ENCODE assay signal across 8 cellular contexts in the genomic region with DNA sequence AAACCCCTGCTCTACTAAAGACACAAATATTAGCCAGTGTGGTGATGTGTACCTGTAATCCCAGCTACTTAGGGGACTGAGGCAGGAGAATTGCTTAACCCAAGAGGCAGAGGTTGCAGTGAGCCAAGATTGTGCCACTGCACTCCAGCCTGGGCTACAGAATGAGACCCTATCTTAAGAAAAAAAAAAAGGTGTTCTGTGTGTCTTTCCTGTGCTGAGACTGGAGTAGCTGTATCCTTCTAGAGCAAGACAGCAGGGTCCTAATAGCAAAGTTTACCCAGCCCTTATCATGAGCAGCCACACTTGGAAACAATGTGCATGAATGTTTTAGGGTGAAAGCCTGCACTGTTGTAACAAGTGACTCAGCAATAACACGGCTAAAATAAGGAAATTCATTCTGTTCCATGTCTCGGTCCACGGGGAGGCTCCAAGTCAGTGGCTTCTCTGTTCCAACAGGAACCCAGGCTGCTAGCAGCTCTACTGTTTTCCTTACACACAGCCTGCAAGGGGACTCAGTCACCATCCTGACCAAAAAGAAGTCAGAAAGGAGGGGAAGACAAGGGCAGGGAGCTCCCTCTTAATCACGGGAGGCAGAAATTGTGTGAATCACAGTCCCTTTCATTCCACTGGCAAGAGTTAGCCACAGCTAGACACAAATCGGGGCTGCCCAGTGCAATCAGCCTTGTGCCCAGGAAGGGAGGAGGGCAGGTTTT. TPM values are rescaled to one million over a fixed set of nuclear protein-coding genes. Genes with fewer than 3 reads are reported as not detected.
DNase-seq lines count a peak whose midpoint lies in the region; ATAC-seq and TF ChIP-seq lines count a peak whose summit lies in the region.

No MANE protein-coding gene starts in this region.

- H3K4me3 ChIP-seq in AG10803 (ENCODE audit: low read length) (peak overlapping the region; percentile 44), mucosa of descending colon (no peak overlapping the region)

- H3K9me3 ChIP-seq in mucosa of descending colon: no peaks in the 10 kb centered on the region

- H3K4me1 ChIP-seq in mucosa of descending colon (ENCODE audit: low read depth): peaks cover 4% of the 10 kb centered on the region

- TF ChIP-seq CTCF in AG10803 (conservative IDR thresholded peaks at IDR 0.05; ENCODE audit: low read length) (no peak), mucosa of descending colon (IDR thresholded peaks at IDR 0.05) (no peak), GM13977 (IDR thresholded peaks at IDR 0.05; ENCODE audit: extremely low read depth, insufficient read depth, missing control alignments) (no peak)

- peak; percentile 63 for DNase-seq in AG10803 (ENCODE audit: low read depth)
- peak; percentile 27 for DNase-seq in OCI-M2 (lab: John Stamatoyannopoulos, UW; ENCODE audit: unreplicated experiment)
- DNase-seq in epithelial cell of prostate (ENCODE audit: low read depth, low spot score): no peak
- DNase-seq in mucosa of descending colon: peak in 1 of 3 donors; percentile 16
- no peak for DNase-seq in DMS 273 (lab: John Stamatoyannopoulos, UW; ENCODE audit: unreplicated experiment)
- DNase-seq in NCI-H345 (lab: John Stamatoyannopoulos, UW): no peak
- DNase-seq in GM13977 (ENCODE audit: low spot score): no peak

- intact Hi-C loops in mucosa of descending colon (cut with DNase I, micrococcal nuclease): loop anchor here in 1 of 2 donors (10.0 kb wide), 1 partner anchor 206 kb away; no protein-coding TSS in a partner anchor

- no peaks in the 10 kb centered on the region for H3K36me3 ChIP-seq in mucosa of descending colon (ENCODE audit: low read depth)

- ATAC-seq in mucosa of descending colon (peak; percentile 67), HG03280 (IDR thresholded peaks at IDR 0.05; ENCODE audit: unreplicated experiment) (no peak)

- in situ Hi-C loops in GM13977 (cut with MboI; ENCODE audit: low pct_unique_long_range_greater_than_20kb, low sequenced_read_pairs, unreplicated experiment): no loop called here

- peak overlapping the region; percentile 28 for H3K27ac ChIP-seq in epithelial cell of prostate

RNA-seq across cellular contexts. Expression of a gene that starts 7.1 kb away (rescaled TPM):
- 1 to 10 TPM in 2 of 3 donors, under 1 TPM in 1; 0.63 to 2.4 (median 1.3) TPM for total RNA-seq in mucosa of descending colon

Comparison
In these comparisons a context has a peak if more than half of its experiments do, and no peak if none do; other contexts are left out.
1. DNase-seq: peak in AG10803 (single experiment) and OCI-M2 (single experiment); none in epithelial cell of prostate (single experiment), DMS 273 (single experiment), NCI-H345 (single experiment) and GM13977 (single experiment).